In genomic region chr9:136543830-136544548, GRCh38 we compare ENCODE assay signal across 8 cellular contexts. TPM values are rescaled to one million over a fixed set of nuclear protein-coding genes. Genes with fewer than 3 reads are reported as not detected.
DNase-seq lines count a peak whose midpoint lies in the region; ATAC-seq and TF ChIP-seq lines count a peak whose summit lies in the region.

No MANE protein-coding gene starts in this region.

- H3K27me3 Mint-ChIP-seq in osteocyte (ENCODE audit: unreplicated experiment), result no peaks in the 10 kb centered on the region

- H3K27ac Mint-ChIP-seq in osteocyte (ENCODE audit: unreplicated experiment), result no peak overlapping the region

- no peaks in the 10 kb centered on the region for H3K9me3 Mint-ChIP-seq in osteocyte (ENCODE audit: unreplicated experiment)

- H3K36me3 Mint-ChIP-seq in osteocyte (ENCODE audit: unreplicated experiment), result peaks cover 6% of the 10 kb centered on the region

- peak; percentile 94 for DNase-seq in COLO829 (ENCODE audit: low spot score)
- peak; percentile 76 for DNase-seq in SK-MEL-5 (ENCODE audit: low read depth, low spot score)
- DNase-seq in foreskin melanocyte, result peak; percentile 88
- no peak for DNase-seq in osteocyte (ENCODE audit: extremely low spot score, unreplicated experiment)
- DNase-seq in GM13976 (ENCODE audit: low spot score), result no peak
- DNase-seq in LoVo (ENCODE audit: low spot score), result no peak
- DNase-seq in NCI-H2081 (lab: John Stamatoyannopoulos, UW), result no peak

- TF ChIP-seq CTCF in osteocyte (IDR thresholded peaks at IDR 0.05) (no peak), GM13976 (IDR thresholded peaks at IDR 0.05; ENCODE audit: borderline replicate concordance, control extremely low read depth, extremely low read depth, insufficient read depth, missing control alignments) (no peak)

- no peak for ATAC-seq in GM19452 (IDR thresholded peaks at IDR 0.05; ENCODE audit: unreplicated experiment)

- H3K4me3 Mint-ChIP-seq in osteocyte (ENCODE audit: unreplicated experiment), result peak overlapping the region; percentile 80

- H3K4me1 Mint-ChIP-seq in osteocyte (ENCODE audit: unreplicated experiment), result peaks cover 40% of the 10 kb centered on the region

- in situ Hi-C loops in SK-MEL-5 (cut with HindIII; ENCODE audit: low pct_unique_long_range_greater_than_20kb, low sequenced_read_pairs), result no loop called here
- in situ Hi-C loops in GM13976 (cut with MboI; ENCODE audit: low sequenced_read_pairs, unreplicated experiment), result no loop called here

RNA-seq across cellular contexts. Expression of gene NOTCH1, which starts 1.9 kb away (rescaled TPM):
- total RNA-seq in SK-MEL-5 (2014; rRNA removed; shearing (Covaris generic)), result 3.0 and 3.2 TPM in 2 replicates
- polyA plus RNA-seq in SK-MEL-5 (2015; cell fraction: cytosol; rRNA removed), result 7.0 and 7.1 TPM in 2 replicates
- 4.2 and 9.7 TPM in 2 replicates for polyA plus RNA-seq in SK-MEL-5 (2015; cell fraction: nucleus; rRNA removed)
- 44.9 and 53.6 TPM in 2 replicates for total RNA-seq in osteocyte

Comparison
In these comparisons a context has a peak if more than half of its experiments do, and no peak if none do; other contexts are left out.
1. DNase-seq: peak in COLO829 (single experiment), SK-MEL-5 (single experiment) and foreskin melanocyte (single experiment); none in osteocyte (single experiment), GM13976 (single experiment), LoVo (single experiment) and NCI-H2081 (0 of 2).
2. RNA of gene NOTCH1, which starts 1.9 kb away (total RNA-seq): 44.9 to 53.6 TPM in osteocyte; 3.0 to 3.2 TPM in SK-MEL-5; every median in the first group is over 10 times any median in the second.